14 cellular contexts compared by ENCODE assay signal in genomic region chr7:140885735-140886334, GRCh38.
"Had no signal": no experiment of that assay in that cellular context is flagged by ENCODE, and none has a peak within 500 bp of the region (broad histone marks: within the 10 kb centered on the region; RNA-seq: fewer than 3 reads in every experiment).

No MANE protein-coding gene starts in this region.

- H3K9me3 Mint-ChIP-seq: activated naive CD8-positive, alpha-beta T cell treated with anti-CD3 and anti-CD28 coated beads for 36 hours; immature natural killer cell; WTC11 had no signal

- H3K27me3 ChIP-seq: esophagus squamous epithelium, thyroid gland, vagina had no signal

- H3K4me1 ChIP-seq: esophagus squamous epithelium had no signal

- H3K27ac Mint-ChIP-seq: activated naive CD8-positive, alpha-beta T cell treated with anti-CD3 and anti-CD28 coated beads for 36 hours; WTC11 had no signal

- H3K36me3 ChIP-seq: esophagus squamous epithelium, lower lobe of right lung, thyroid gland, vagina had no signal

- H3K9me3 ChIP-seq: esophagus squamous epithelium, lower lobe of right lung, thyroid gland, vagina had no signal

- H3K27ac ChIP-seq: esophagus squamous epithelium, lower lobe of right lung, thyroid gland, vagina had no signal

- DNase-seq: activated effector memory CD4-positive, alpha-beta T cell treated with Interleukin-2 at 50 U/mL for 16 hours; activated naive CD8-positive, alpha-beta T cell treated with anti-CD3 and anti-CD28 coated beads for 36 hours; anterior cingulate cortex; esophagus squamous epithelium; foreskin fibroblast; glutamatergic neuron; immature natural killer cell; lower lobe of right lung; midbrain; stimulated activated CD4-positive, alpha-beta T cell treated with anti-CD3 and anti-CD28 coated beads, Interleukin-2, amount 100 ng/mL, for 48 hours; T-helper 1 cell; thyroid gland had no signal

- H3K36me3 Mint-ChIP-seq: immature natural killer cell, WTC11 had no signal

- ATAC-seq: lower lobe of right lung, WTC11 had no signal

- H3K4me3 ChIP-seq: esophagus squamous epithelium, lower lobe of right lung, thyroid gland, vagina had no signal

- H3K27me3 Mint-ChIP-seq: activated naive CD8-positive, alpha-beta T cell treated with anti-CD3 and anti-CD28 coated beads for 36 hours had no signal

- H3K4me3 Mint-ChIP-seq: activated naive CD8-positive, alpha-beta T cell treated with anti-CD3 and anti-CD28 coated beads for 36 hours; immature natural killer cell; WTC11 had no signal
